1 cellular context compared by ENCODE assay signal in the genomic region with DNA sequence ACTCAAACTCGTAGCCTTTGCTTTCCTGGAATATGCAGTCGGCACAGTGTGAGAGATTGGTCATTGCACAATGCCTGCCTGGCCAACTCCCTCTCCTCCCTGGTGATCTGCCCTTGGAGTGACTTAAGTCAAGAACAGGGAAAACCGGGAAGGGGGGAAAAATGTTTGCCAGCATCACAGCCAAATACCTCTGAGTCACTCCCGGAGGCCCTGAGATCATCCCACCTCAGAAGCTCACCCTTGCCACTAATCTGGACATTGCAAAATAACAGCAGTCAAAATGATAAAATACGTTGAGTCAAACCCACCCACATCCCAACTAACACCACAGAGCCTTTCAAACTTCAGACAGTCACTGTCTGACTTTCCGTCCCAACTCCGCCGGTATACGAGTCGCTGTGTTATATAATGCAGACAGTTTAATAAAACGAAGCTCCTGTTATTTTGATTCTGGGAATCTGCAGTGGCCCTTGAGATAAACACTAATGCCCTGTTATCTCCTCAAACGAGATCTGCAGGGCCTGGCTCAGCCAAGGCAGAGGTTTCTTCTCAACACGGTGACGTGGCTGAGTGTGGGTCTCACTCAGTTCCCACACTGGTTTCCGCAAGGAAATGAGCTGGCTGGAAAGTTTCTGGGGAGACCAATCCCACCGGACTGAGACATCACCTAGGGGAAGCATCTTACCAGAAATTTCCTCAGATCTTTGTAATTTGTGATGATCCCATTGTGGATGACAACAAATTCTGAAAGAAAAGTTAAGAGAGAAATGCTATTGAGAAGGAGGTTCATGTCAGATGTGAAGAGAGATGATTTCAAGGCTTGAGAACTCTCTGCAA.
TF ChIP-seq lines count a peak whose summit lies in the region.

No MANE protein-coding gene starts in this region.

TF ChIP-seq in HepG2, 621 proteins besides CTCF, POLR2A, EP300 and RAD21:
- TF ChIP-seq ZNF225 (CRISPR knock-in tag; IDR thresholded peaks at IDR 0.05) (no peak), KAT2B (IDR thresholded peaks at IDR 0.05; ENCODE audit: borderline replicate concordance, low read depth, low read length) (no peak), CEBPG (CRISPR knock-in tag; IDR thresholded peaks at IDR 0.05) (peak; percentile 8; the same call in 1 of the 2 replicates), ZNF101 (CRISPR knock-in tag; IDR thresholded peaks at IDR 0.05; ENCODE audit: borderline replicate concordance, low read depth) (no peak), ZNF761 (CRISPR knock-in tag; conservative IDR thresholded peaks at IDR 0.05) (no peak), ZNF451 (CRISPR knock-in tag; IDR thresholded peaks at IDR 0.05) (no peak), ZNF263 (CRISPR knock-in tag; IDR thresholded peaks at IDR 0.05) (no peak), KAT8 (CRISPR knock-in tag; IDR thresholded peaks at IDR 0.05) (no peak), CEBPB (IDR thresholded peaks at IDR 0.05; ENCODE audit: borderline replicate concordance, low read depth, low read length) (peak; percentile 77), GFI1 (CRISPR knock-in tag; IDR thresholded peaks at IDR 0.05; ENCODE audit: borderline replicate concordance) (no peak), ZFP36L2 (CRISPR knock-in tag; IDR thresholded peaks at IDR 0.05) (no peak), FOSL2 (CRISPR knock-in tag; IDR thresholded peaks at IDR 0.05) (0 out of 2 replicates have a peak, but pooled peaks have one; percentile 9), EED (CRISPR knock-in tag; IDR thresholded peaks at IDR 0.05) (no peak), ZNF616 (CRISPR knock-in tag; IDR thresholded peaks at IDR 0.05; ENCODE audit: low read depth) (no peak)
- TF ChIP-seq, protein P1, sequence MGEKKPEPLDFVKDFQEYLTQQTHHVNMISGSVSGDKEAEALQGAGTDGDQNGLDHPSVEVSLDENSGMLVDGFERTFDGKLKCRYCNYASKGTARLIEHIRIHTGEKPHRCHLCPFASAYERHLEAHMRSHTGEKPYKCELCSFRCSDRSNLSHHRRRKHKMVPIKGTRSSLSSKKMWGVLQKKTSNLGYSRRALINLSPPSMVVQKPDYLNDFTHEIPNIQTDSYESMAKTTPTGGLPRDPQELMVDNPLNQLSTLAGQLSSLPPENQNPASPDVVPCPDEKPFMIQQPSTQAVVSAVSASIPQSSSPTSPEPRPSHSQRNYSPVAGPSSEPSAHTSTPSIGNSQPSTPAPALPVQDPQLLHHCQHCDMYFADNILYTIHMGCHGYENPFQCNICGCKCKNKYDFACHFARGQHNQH (CRISPR knock-in tag; IDR thresholded peaks at IDR 0.05): no peak
- TF ChIP-seq, protein P2, sequence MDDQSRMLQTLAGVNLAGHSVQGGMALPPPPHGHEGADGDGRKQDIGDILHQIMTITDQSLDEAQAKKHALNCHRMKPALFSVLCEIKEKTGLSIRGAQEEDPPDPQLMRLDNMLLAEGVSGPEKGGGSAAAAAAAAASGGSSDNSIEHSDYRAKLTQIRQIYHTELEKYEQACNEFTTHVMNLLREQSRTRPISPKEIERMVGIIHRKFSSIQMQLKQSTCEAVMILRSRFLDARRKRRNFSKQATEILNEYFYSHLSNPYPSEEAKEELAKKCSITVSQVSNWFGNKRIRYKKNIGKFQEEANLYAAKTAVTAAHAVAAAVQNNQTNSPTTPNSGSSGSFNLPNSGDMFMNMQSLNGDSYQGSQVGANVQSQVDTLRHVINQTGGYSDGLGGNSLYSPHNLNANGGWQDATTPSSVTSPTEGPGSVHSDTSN (CRISPR knock-in tag; IDR thresholded peaks at IDR 0.05; ENCODE audit: borderline replicate concordance): no peak
- TF ChIP-seq, protein P3, sequence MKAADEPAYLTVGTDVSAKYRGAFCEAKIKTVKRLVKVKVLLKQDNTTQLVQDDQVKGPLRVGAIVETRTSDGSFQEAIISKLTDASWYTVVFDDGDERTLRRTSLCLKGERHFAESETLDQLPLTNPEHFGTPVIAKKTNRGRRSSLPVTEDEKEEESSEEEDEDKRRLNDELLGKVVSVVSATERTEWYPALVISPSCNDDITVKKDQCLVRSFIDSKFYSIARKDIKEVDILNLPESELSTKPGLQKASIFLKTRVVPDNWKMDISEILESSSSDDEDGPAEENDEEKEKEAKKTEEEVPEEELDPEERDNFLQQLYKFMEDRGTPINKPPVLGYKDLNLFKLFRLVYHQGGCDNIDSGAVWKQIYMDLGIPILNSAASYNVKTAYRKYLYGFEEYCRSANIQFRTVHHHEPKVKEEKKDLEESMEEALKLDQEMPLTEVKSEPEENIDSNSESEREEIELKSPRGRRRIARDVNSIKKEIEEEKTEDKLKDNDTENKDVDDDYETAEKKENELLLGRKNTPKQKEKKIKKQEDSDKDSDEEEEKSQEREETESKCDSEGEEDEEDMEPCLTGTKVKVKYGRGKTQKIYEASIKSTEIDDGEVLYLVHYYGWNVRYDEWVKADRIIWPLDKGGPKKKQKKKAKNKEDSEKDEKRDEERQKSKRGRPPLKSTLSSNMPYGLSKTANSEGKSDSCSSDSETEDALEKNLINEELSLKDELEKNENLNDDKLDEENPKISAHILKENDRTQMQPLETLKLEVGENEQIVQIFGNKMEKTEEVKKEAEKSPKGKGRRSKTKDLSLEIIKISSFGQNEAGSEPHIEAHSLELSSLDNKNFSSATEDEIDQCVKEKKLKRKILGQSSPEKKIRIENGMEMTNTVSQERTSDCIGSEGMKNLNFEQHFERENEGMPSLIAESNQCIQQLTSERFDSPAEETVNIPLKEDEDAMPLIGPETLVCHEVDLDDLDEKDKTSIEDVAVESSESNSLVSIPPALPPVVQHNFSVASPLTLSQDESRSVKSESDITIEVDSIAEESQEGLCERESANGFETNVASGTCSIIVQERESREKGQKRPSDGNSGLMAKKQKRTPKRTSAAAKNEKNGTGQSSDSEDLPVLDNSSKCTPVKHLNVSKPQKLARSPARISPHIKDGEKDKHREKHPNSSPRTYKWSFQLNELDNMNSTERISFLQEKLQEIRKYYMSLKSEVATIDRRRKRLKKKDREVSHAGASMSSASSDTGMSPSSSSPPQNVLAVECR (CRISPR knock-in tag; IDR thresholded peaks at IDR 0.05; ENCODE audit: borderline replicate concordance): no peak
TF ChIP-seq in HepG2: peak in this region for 3.
